In genomic region chr22:29632672-29633071, GRCh38 we compare ENCODE assay signal across 20 cellular contexts.
"Had no signal": no experiment of that assay in that cellular context is flagged by ENCODE, and none has a peak within 500 bp of the region (broad histone marks: within the 10 kb centered on the region; RNA-seq: fewer than 3 reads in every experiment).

No MANE protein-coding gene starts in this region.

- DNase-seq: activated CD4-positive, alpha-beta T cell treated with anti-CD3 and anti-CD28 coated beads for 1 hour; activated CD8-positive, alpha-beta T cell treated with anti-CD3 and anti-CD28 coated beads for 36 hours; activated gamma-delta T cell treated with Interleukin-2 at 50 U/mL for 16 hours; activated naive CD8-positive, alpha-beta T cell treated with anti-CD3 and anti-CD28 coated beads, Interleukin-2, amount 10 ng/mL, durations not matched to agents 7 days and 5 days; activated T-cell treated with anti-CD3 and anti-CD28 coated beads, Interleukin-2, amount 50 U/mL, for 72 hours; anterior cingulate cortex; effector memory CD4-positive, alpha-beta T cell; heart left ventricle; left cardiac atrium; lower lobe of right lung; midbrain; sigmoid colon; spleen; stimulated activated CD4-positive, alpha-beta T cell treated with anti-CD3 and anti-CD28 coated beads, Interleukin-2, amount 100 ng/mL, for 24 hours; T-helper 1 cell had no signal

- H3K4me3 ChIP-seq: breast epithelium, heart left ventricle, lower lobe of right lung, sigmoid colon, spleen had no signal

- FAIRE-seq: frontal cortex had no signal

- H3K27me3 ChIP-seq: breast epithelium, heart left ventricle, sigmoid colon, spleen had no signal

- H3K27ac ChIP-seq: breast epithelium, epithelial cell of prostate, heart left ventricle, lower lobe of right lung, sigmoid colon, spleen, VCaP had no signal

- ATAC-seq: activated CD8-positive, alpha-beta T cell treated with anti-CD3 and anti-CD28 coated beads for 36 hours; heart left ventricle; left cardiac atrium; lower lobe of right lung had no signal

- H3K9me3 ChIP-seq: breast epithelium, heart left ventricle, lower lobe of right lung, sigmoid colon, spleen had no signal

- H3K4me3 Mint-ChIP-seq: activated CD8-positive, alpha-beta T cell treated with anti-CD3 and anti-CD28 coated beads for 36 hours; activated naive CD8-positive, alpha-beta T cell treated with anti-CD3 and anti-CD28 coated beads, Interleukin-2, amount 10 ng/mL, durations not matched to agents 7 days and 5 days; activated T-cell treated with anti-CD3 and anti-CD28 coated beads, Interleukin-2, amount 50 U/mL, for 72 hours; dendritic cell treated with granulocyte-macrophage colony-stimulating factor and Interleukin-4, amounts not matched to agents 40 ng/mL and 50 ng/mL, for 4 days had no signal

- H3K27me3 Mint-ChIP-seq: activated CD8-positive, alpha-beta T cell treated with anti-CD3 and anti-CD28 coated beads for 36 hours; activated naive CD8-positive, alpha-beta T cell treated with anti-CD3 and anti-CD28 coated beads, Interleukin-2, amount 10 ng/mL, durations not matched to agents 7 days and 5 days; dendritic cell treated with granulocyte-macrophage colony-stimulating factor and Interleukin-4, amounts not matched to agents 40 ng/mL and 50 ng/mL, for 4 days had no signal

- H3K9me3 Mint-ChIP-seq: activated CD8-positive, alpha-beta T cell treated with anti-CD3 and anti-CD28 coated beads for 36 hours; activated naive CD8-positive, alpha-beta T cell treated with anti-CD3 and anti-CD28 coated beads, Interleukin-2, amount 10 ng/mL, durations not matched to agents 7 days and 5 days; activated T-cell treated with anti-CD3 and anti-CD28 coated beads, Interleukin-2, amount 50 U/mL, for 72 hours; dendritic cell treated with granulocyte-macrophage colony-stimulating factor and Interleukin-4, amounts not matched to agents 40 ng/mL and 50 ng/mL, for 4 days had no signal

- H3K27ac Mint-ChIP-seq: activated CD8-positive, alpha-beta T cell treated with anti-CD3 and anti-CD28 coated beads for 36 hours; activated T-cell treated with anti-CD3 and anti-CD28 coated beads, Interleukin-2, amount 50 U/mL, for 72 hours; dendritic cell treated with granulocyte-macrophage colony-stimulating factor and Interleukin-4, amounts not matched to agents 40 ng/mL and 50 ng/mL, for 4 days had no signal

- H3K36me3 ChIP-seq: breast epithelium had no signal
